Comparison of ENCODE assay signal across 10 cellular contexts in genomic region chr7:47484923-47485639, GRCh38.
DNase-seq lines count a peak whose midpoint lies in the region; ATAC-seq and TF ChIP-seq lines count a peak whose summit lies in the region.
"Had no signal": no experiment of that assay in that cellular context is flagged by ENCODE, and none has a peak within 500 bp of the region (broad histone marks: within the 10 kb centered on the region; RNA-seq: fewer than 3 reads in every experiment).

No MANE protein-coding gene starts in this region.

- no peak for ATAC-seq in thoracic aorta (ENCODE audit: insufficient number of reproducible peaks, low FRiP score, low read depth)
- ATAC-seq: GM23338 had no signal

- H3K27ac Mint-ChIP-seq in dendritic cell treated with granulocyte-macrophage colony-stimulating factor and Interleukin-4, amounts not matched to agents 40 ng/mL and 50 ng/mL, for 4 days, result peak overlapping the region; percentile 1
- H3K27ac Mint-ChIP-seq: activated T-helper 1 cell treated with anti-CD3 and anti-CD28 coated beads, Interleukin-12 subunit alpha, Interleukin-12 subunit beta, Interleukin-2, Interleukin-4 antibody, amounts not matched to agents 30 ng/mL and 10 ng/mL and 1 ng/mL, durations not matched to agents 14 hours and 24 hours and 36 hours; GM23338 had no signal

- TF ChIP-seq CTCF in thoracic aorta (IDR thresholded peaks at IDR 0.05), result no peak

- peak overlapping the region; percentile 41 to 46 for H3K27ac ChIP-seq in thoracic aorta

- no peaks in the 10 kb centered on the region for H3K27me3 Mint-ChIP-seq in dendritic cell treated with granulocyte-macrophage colony-stimulating factor and Interleukin-4, amounts not matched to agents 40 ng/mL and 50 ng/mL, for 4 days

- H3K9me3 Mint-ChIP-seq in dendritic cell treated with granulocyte-macrophage colony-stimulating factor and Interleukin-4, amounts not matched to agents 40 ng/mL and 50 ng/mL, for 4 days, result no peaks in the 10 kb centered on the region
- H3K9me3 Mint-ChIP-seq: activated T-helper 1 cell treated with anti-CD3 and anti-CD28 coated beads, Interleukin-12 subunit alpha, Interleukin-12 subunit beta, Interleukin-2, Interleukin-4 antibody, amounts not matched to agents 30 ng/mL and 10 ng/mL and 1 ng/mL, durations not matched to agents 14 hours and 24 hours and 36 hours had no signal

- H3K36me3 ChIP-seq in thoracic aorta, result no peaks in the 10 kb centered on the region

- intact Hi-C loops in dendritic cell treated with granulocyte-macrophage colony-stimulating factor and Interleukin-4, amounts not matched to agents 40 ng/mL and 50 ng/mL, for 4 days (cut with micrococcal nuclease), result no loop called here

- peaks cover 32 to 89% of the 10 kb centered on the region in 2 donors for H3K4me1 ChIP-seq in thoracic aorta (ENCODE audit: control insufficient read depth in 1 of 2, low read depth in 2 of 2)

- H3K4me3 Mint-ChIP-seq in dendritic cell treated with granulocyte-macrophage colony-stimulating factor and Interleukin-4, amounts not matched to agents 40 ng/mL and 50 ng/mL, for 4 days, result no peak overlapping the region
- H3K4me3 Mint-ChIP-seq: activated T-helper 1 cell treated with anti-CD3 and anti-CD28 coated beads, Interleukin-12 subunit alpha, Interleukin-12 subunit beta, Interleukin-2, Interleukin-4 antibody, amounts not matched to agents 30 ng/mL and 10 ng/mL and 1 ng/mL, durations not matched to agents 14 hours and 24 hours and 36 hours; GM23338 had no signal

- no peaks in the 10 kb centered on the region for H3K27me3 ChIP-seq in thoracic aorta (replicated peaks; ENCODE audit: insufficient read depth)

- H3K9me3 ChIP-seq in thoracic aorta, result no peaks in the 10 kb centered on the region

- no peak overlapping the region for H3K4me3 ChIP-seq in thoracic aorta
- H3K4me3 ChIP-seq: GM23338 had no signal

- peak; percentile 46 for DNase-seq in NCI-H2171 (lab: John Stamatoyannopoulos, UW)
- DNase-seq in myocyte (ENCODE audit: low read depth), result peak; percentile 54
- no peak for DNase-seq in thoracic aorta (ENCODE audit: low spot score)
- no peak for DNase-seq in MV-4-11 (lab: John Stamatoyannopoulos, UW)
- DNase-seq in NOMO-1 (lab: John Stamatoyannopoulos, UW; ENCODE audit: unreplicated experiment in 2 of 2), result no peak
- DNase-seq in NCI-H1694 (lab: John Stamatoyannopoulos, UW), result no peak
- DNase-seq: activated CD4-positive, alpha-beta T cell treated with anti-CD3 and anti-CD28 coated beads for 48 hours had no signal

- H3K36me3 Mint-ChIP-seq in dendritic cell treated with granulocyte-macrophage colony-stimulating factor and Interleukin-4, amounts not matched to agents 40 ng/mL and 50 ng/mL, for 4 days (ENCODE audit: low read depth), result peaks cover 17% of the 10 kb centered on the region

- peaks cover 77% of the 10 kb centered on the region for H3K4me1 Mint-ChIP-seq in dendritic cell treated with granulocyte-macrophage colony-stimulating factor and Interleukin-4, amounts not matched to agents 40 ng/mL and 50 ng/mL, for 4 days (ENCODE audit: low read depth)

Comparison
In these comparisons a context has a peak if more than half of its experiments do, and no peak if none do; other contexts are left out.
1. DNase-seq: peak in NCI-H2171 (single experiment) and myocyte (single experiment); none in thoracic aorta (single experiment), MV-4-11 (single experiment), NOMO-1 (0 of 2) and NCI-H1694 (single experiment).